ENCODE assay signal across 15 cellular contexts in the genomic region with DNA sequence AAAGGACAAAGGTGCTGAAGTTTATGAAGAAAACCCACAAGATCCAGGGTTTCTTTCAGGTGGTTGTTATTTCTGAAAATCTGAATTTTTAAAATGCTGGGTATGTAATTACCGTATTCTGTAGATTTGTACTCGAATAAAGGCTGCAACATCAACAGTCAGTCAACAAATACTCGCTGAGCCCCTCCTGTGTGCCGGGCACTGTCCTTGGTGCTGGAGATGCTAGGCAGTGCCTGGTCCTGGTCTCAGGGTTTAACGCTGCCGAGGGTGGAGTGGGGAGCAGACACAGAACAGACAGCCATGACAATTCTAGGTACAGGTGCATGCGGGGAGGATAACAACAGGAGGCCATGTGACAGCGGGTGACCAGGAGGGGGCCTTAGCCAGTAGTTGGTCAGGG.
A peak's percentile ranks its signal among the peaks of the same experiment; 100 is the strongest.
DNase-seq lines count a peak whose midpoint lies in the region; ATAC-seq and TF ChIP-seq lines count a peak whose summit lies in the region.
"Had no signal": no experiment of that assay in that cellular context is flagged by ENCODE, and none has a peak within 500 bp of the region (broad histone marks: within the 10 kb centered on the region; RNA-seq: fewer than 3 reads in every experiment).

No MANE protein-coding gene starts in this region.

- no peak overlapping the region for H3K4me3 ChIP-seq in astrocyte of the spinal cord (ENCODE audit: low read depth, low read length)
- H3K4me3 ChIP-seq: SJSA1, tibial artery had no signal

- no peak overlapping the region for H3K27ac ChIP-seq in RWPE1
- H3K27ac ChIP-seq: SJSA1, tibial artery, WERI-Rb-1 had no signal

- no peak for ATAC-seq in GM18868 (IDR thresholded peaks at IDR 0.05; ENCODE audit: unreplicated experiment)
- no peak for ATAC-seq in GM19452 (IDR thresholded peaks at IDR 0.05; ENCODE audit: unreplicated experiment)
- ATAC-seq: activated CD8-positive, alpha-beta memory T cell treated with anti-CD3 and anti-CD28 coated beads, Interleukin-2, amount 10 ng/mL, durations not matched to agents 7 days and 5 days had no signal

- CTCF ChIA-PET in RWPE1 (lab: Yijun Ruan, JAX) = no interaction called here

- POLR2A ChIA-PET in RWPE1 (lab: Yijun Ruan, JAX; ENCODE audit: low non-redundant PET) = no interaction called here

- in situ Hi-C loops in astrocyte of the spinal cord (cut with HindIII; ENCODE audit: low sequenced_read_pairs) = no loop called here

- no peak for TF ChIP-seq CTCF in astrocyte of the spinal cord (IDR thresholded peaks at IDR 0.05; ENCODE audit: low read depth, low read length)
- TF ChIP-seq CTCF in RWPE1 (conservative IDR thresholded peaks at IDR 0.05; ENCODE audit: low read depth) = no peak

- peak; percentile 43 for DNase-seq in AG08396 (ENCODE audit: low spot score)
- peak; percentile 17 to 37 for DNase-seq in Kasumi-1 (lab: John Stamatoyannopoulos, UW)
- DNase-seq in astrocyte of the spinal cord (ENCODE audit: low read depth, low spot score) = peak; percentile 12
- peak; percentile 12 for DNase-seq in iris pigment epithelial cell (ENCODE audit: low read depth)
- no peak for DNase-seq in hepatic stellate cell (ENCODE audit: low spot score)
- DNase-seq in RWPE1 (ENCODE audit: low spot score) = no peak
- DNase-seq: activated CD8-positive, alpha-beta memory T cell treated with anti-CD3 and anti-CD28 coated beads, Interleukin-2, amount 10 ng/mL, durations not matched to agents 7 days and 5 days; activated naive CD4-positive, alpha-beta T cell treated with anti-CD3 and anti-CD28 coated beads, Interleukin-2, amount 10 ng/mL, durations not matched to agents 7 days and 5 days; DMS79 treated with DMSO at 0.1 percent for 48 hours; stimulated activated CD8-positive, alpha-beta memory T cell treated with anti-CD3 and anti-CD28 coated beads, Interleukin-4, amount 100 ng/mL, for 48 hours; tibial artery; WERI-Rb-1 had no signal

Comparison
In these comparisons a context has a peak if more than half of its experiments do, and no peak if none do; other contexts are left out.
1. DNase-seq: peak in AG08396 (single experiment), Kasumi-1 (2 of 2), astrocyte of the spinal cord (single experiment) and iris pigment epithelial cell (single experiment); none in hepatic stellate cell (single experiment) and RWPE1 (single experiment).